In genomic region chr12:96882862-96883261, GRCh38 we compare ENCODE assay signal across 19 cellular contexts. TPM values are rescaled to one million over a fixed set of nuclear protein-coding genes. Genes with fewer than 3 reads are reported as not detected.
DNase-seq lines count a peak whose midpoint lies in the region; ATAC-seq, FAIRE-seq and TF ChIP-seq lines count a peak whose summit lies in the region.
"Had no signal": no experiment of that assay in that cellular context is flagged by ENCODE, and none has a peak within 500 bp of the region (broad histone marks: within the 10 kb centered on the region; RNA-seq: fewer than 3 reads in every experiment).

No MANE protein-coding gene starts in this region.

- BruUV-seq in endothelial cell of umbilical vein (replicated peaks; lab: Mats Ljungman, UMichigan) = no TSS peak

- H3K27me3 ChIP-seq in GM23248 (replicated peaks; ENCODE audit: insufficient read depth) (no peaks in the 10 kb centered on the region), RWPE2 (ENCODE audit: insufficient read depth, poor library complexity, severe bottlenecking) (no peaks in the 10 kb centered on the region), endothelial cell of umbilical vein (ENCODE audit: control insufficient read depth in 2 of 2, insufficient read depth in 2 of 2, low read length in 2 of 2) (no peaks in the 10 kb centered on the region), H9 (ENCODE audit: insufficient read depth, low read length) (no peaks in the 10 kb centered on the region)
- H3K27me3 ChIP-seq: BLaER1 treated with 17β-estradiol and CSF1 and Interleukin-3, amounts not matched to agents 10 nM and 100 nM; hepatocyte; uterus had no signal

- H2BK20ac ChIP-seq in H9 (ENCODE audit: low read depth, low read length, poor library complexity, severe bottlenecking) = no peak overlapping the region

- H3K18ac ChIP-seq in H9 (ENCODE audit: insufficient read length, low read depth, low read length) = no peak overlapping the region

- H2BK120ac ChIP-seq in H9 (ENCODE audit: low read depth, low read length, poor library complexity, severe bottlenecking) = no peak overlapping the region

- no peak overlapping the region for H3K23ac ChIP-seq in H9 (ENCODE audit: insufficient read length, low read depth, low read length)

- no peaks in the 10 kb centered on the region for H3K27me3 Mint-ChIP-seq in H9 (ENCODE audit: low read depth)

- no peaks in the 10 kb centered on the region for H3K79me2 ChIP-seq in GM23248 (ENCODE audit: insufficient read depth)
- no peaks in the 10 kb centered on the region for H3K79me2 ChIP-seq in endothelial cell of umbilical vein (ENCODE audit: control insufficient read depth, insufficient read depth, low read length)
- no peaks in the 10 kb centered on the region for H3K79me2 ChIP-seq in H9 (ENCODE audit: insufficient read depth, low read length)
- H3K79me2 ChIP-seq: hepatocyte had no signal

- H3K4ac ChIP-seq in H9 (ENCODE audit: low read depth, low read length) = no peak overlapping the region

- H3K56ac ChIP-seq in H9 (ENCODE audit: insufficient read length, low read depth, low read length) = no peak overlapping the region

- no peaks in the 10 kb centered on the region for H3K36me3 Mint-ChIP-seq in H9 (ENCODE audit: insufficient read depth in 1 of 3, low read depth in 3 of 3)
- H3K36me3 Mint-ChIP-seq: activated naive CD4-positive, alpha-beta T cell treated with anti-CD3 and anti-CD28 coated beads, Interleukin-2, amount 50 U/mL, for 72 hours; IgD-negative memory B cell had no signal

- H3K9ac ChIP-seq in GM23248 (peak overlapping the region; percentile 28), endothelial cell of umbilical vein (replicated peaks; ENCODE audit: extremely low read depth, insufficient read depth, low read length) (no peak overlapping the region), H9 (ENCODE audit: extremely low read depth, insufficient read length, low read length) (no peak overlapping the region)
- H3K9ac ChIP-seq: BLaER1 treated with 17β-estradiol and CSF1 and Interleukin-3, amounts not matched to agents 10 nM and 100 nM had no signal

- peaks cover 25% of the 10 kb centered on the region for H3F3A ChIP-seq in GM23248 (ENCODE audit: insufficient read depth)

- H3K9me3 ChIP-seq in GM23248 (ENCODE audit: low read depth) (no peaks in the 10 kb centered on the region), RWPE2 (ENCODE audit: severe bottlenecking) (no peaks in the 10 kb centered on the region), endothelial cell of umbilical vein (replicated peaks; ENCODE audit: control insufficient read depth, insufficient read depth, low read length) (no peaks in the 10 kb centered on the region), H9 (ENCODE audit: control insufficient read depth, low read depth, low read length) (no peaks in the 10 kb centered on the region)
- H3K9me3 ChIP-seq: BLaER1 treated with 17β-estradiol and CSF1 and Interleukin-3, amounts not matched to agents 10 nM and 100 nM; uterus had no signal

- no peaks in the 10 kb centered on the region for H3K9me3 Mint-ChIP-seq in H9
- H3K9me3 Mint-ChIP-seq: activated naive CD4-positive, alpha-beta T cell treated with anti-CD3 and anti-CD28 coated beads, Interleukin-2, amount 50 U/mL, for 72 hours had no signal

- peak; percentile 91 for DNase-seq in GM23248
- no peak for DNase-seq in RWPE2 (ENCODE audit: low spot score)
- DNase-seq in endothelial cell of umbilical vein (ENCODE audit: low read depth, low spot score) = peak; percentile 33
- peak; percentile 74 for DNase-seq in non-pigmented ciliary epithelial cell (ENCODE audit: low read depth)
- no peak for DNase-seq in omental fat pad (ENCODE audit: low spot score)
- no peak for DNase-seq in H9
- no peak for DNase-seq in NCI-H526 treated with DMSO at 0.1 percent for 48 hours (lab: John Stamatoyannopoulos, UW)
- DNase-seq: activated CD8-positive, alpha-beta memory T cell treated with anti-CD3 and anti-CD28 coated beads, Interleukin-2, amount 50 U/mL, for 48 hours; DMS153; NCI-H345; OCI-M1; posterior cingulate gyrus; stimulated activated naive CD8-positive, alpha-beta T cell treated with anti-CD3 and anti-CD28 coated beads, Interleukin-15, Interleukin-2, amounts not matched to agents 100 U/mL and 50 U/mL, for 24 hours; uterus had no signal

- H3K36me3 ChIP-seq in GM23248 (ENCODE audit: low read depth) (no peaks in the 10 kb centered on the region), RWPE2 (ENCODE audit: low read depth) (no peaks in the 10 kb centered on the region), endothelial cell of umbilical vein (ENCODE audit: control insufficient read depth in 2 of 2, extremely low read depth in 1 of 2, insufficient read depth in 2 of 2, low read length in 2 of 2) (no peaks in the 10 kb centered on the region)
- H3K36me3 ChIP-seq: BLaER1 treated with 17β-estradiol and CSF1 and Interleukin-3, amounts not matched to agents 10 nM and 100 nM; uterus had no signal

- H3K27ac Mint-ChIP-seq in H9 = no peak overlapping the region
- H3K27ac Mint-ChIP-seq: activated naive CD4-positive, alpha-beta T cell treated with anti-CD3 and anti-CD28 coated beads, Interleukin-2, amount 50 U/mL, for 72 hours; IgD-negative memory B cell had no signal

- no peaks in the 10 kb centered on the region for H3K79me1 ChIP-seq in H9 (ENCODE audit: insufficient read depth, low read depth, low read length, poor library complexity, severe bottlenecking)

- 2 to 4% methylated on average over 2 of the region's 2 CpGs for WGBS in GM23248 (ENCODE audit: low coverage in 1 of 2, low lambda C conversion rate in 2 of 2, missing lambda C conversion rate in 2 of 2), 2 experiments
- no CpG with 5 or more reads among the region's 2 CpGs for WGBS in H9 (ENCODE audit: extremely low coverage, insufficient read length, low lambda C conversion rate)

- peak; percentile 38 for FAIRE-seq in endothelial cell of umbilical vein (lab: Jason Lieb, UNC)
- FAIRE-seq: endometrium had no signal

- H2AFZ ChIP-seq in GM23248 (no peak overlapping the region), endothelial cell of umbilical vein (ENCODE audit: low read depth, low read length) (no peak overlapping the region), H9 (ENCODE audit: low read length) (no peak overlapping the region)
- H2AFZ ChIP-seq: hepatocyte had no signal

- H3K4me1 ChIP-seq in GM23248 (ENCODE audit: insufficient read depth) (peaks cover 35% of the 10 kb centered on the region), RWPE2 (ENCODE audit: insufficient read depth, poor library complexity, severe bottlenecking) (no peaks in the 10 kb centered on the region), endothelial cell of umbilical vein (ENCODE audit: control insufficient read depth, extremely low read depth, insufficient read depth, low read length) (no peaks in the 10 kb centered on the region), H9 (ENCODE audit: insufficient read depth, low read length) (no peaks in the 10 kb centered on the region)
- H3K4me1 ChIP-seq: BLaER1 treated with 17β-estradiol and CSF1 and Interleukin-3, amounts not matched to agents 10 nM and 100 nM; uterus had no signal

- no peaks in the 10 kb centered on the region for H3K9me1 ChIP-seq in endothelial cell of umbilical vein (replicated peaks; ENCODE audit: control insufficient read depth, extremely low read depth, insufficient read depth, low read length)

- no peak overlapping the region for H2AK5ac ChIP-seq in H9 (ENCODE audit: insufficient read length, low read length)

- H3K23me2 ChIP-seq in H9 (ENCODE audit: insufficient read length, low read depth, low read length, poor library complexity, severe bottlenecking) = no peaks in the 10 kb centered on the region

- no peak overlapping the region for H4K8ac ChIP-seq in H9 (replicated peaks; ENCODE audit: insufficient read length, low read depth, low read length)

- POLR2A ChIA-PET in endothelial cell of umbilical vein (lab: Charles Lee) = no interaction called here

- H3K27ac ChIP-seq in GM23248 (peak overlapping the region; percentile 65), RWPE2 (ENCODE audit: poor library complexity, severe bottlenecking) (no peak overlapping the region), endothelial cell of umbilical vein (ENCODE audit: insufficient read depth, low read depth, low read length) (no peak overlapping the region), H9 (ENCODE audit: insufficient read length, low read depth, low read length) (no peak overlapping the region)
- H3K27ac ChIP-seq: BLaER1 treated with 17β-estradiol and CSF1 and Interleukin-3, amounts not matched to agents 10 nM and 100 nM; hepatocyte; uterus had no signal

- no peak overlapping the region for H2BK5ac ChIP-seq in H9 (ENCODE audit: insufficient read length, low read length)

- H4K20me1 ChIP-seq in GM23248 (ENCODE audit: insufficient read depth) = no peaks in the 10 kb centered on the region
- no peaks in the 10 kb centered on the region for H4K20me1 ChIP-seq in endothelial cell of umbilical vein (replicated peaks; ENCODE audit: control insufficient read depth, extremely low read depth, insufficient read depth, low read length)
- H4K20me1 ChIP-seq in H9 (ENCODE audit: control insufficient read depth, insufficient read depth, insufficient read length) = no peaks in the 10 kb centered on the region
- H4K20me1 ChIP-seq: BLaER1 treated with 17β-estradiol and CSF1 and Interleukin-3, amounts not matched to agents 10 nM and 100 nM had no signal

- no peak overlapping the region for H3T11ph ChIP-seq in H9 (ENCODE audit: low read length)

- no peak for TF ChIP-seq POLR2A in endothelial cell of umbilical vein (IDR thresholded peaks at IDR 0.05; ENCODE audit: low read depth, low read length)

- H3K4me2 ChIP-seq in GM23248 (ENCODE audit: unreplicated experiment) (peak overlapping the region; percentile 83), endothelial cell of umbilical vein (ENCODE audit: insufficient read depth, low read length) (no peak overlapping the region), H9 (ENCODE audit: insufficient read depth, insufficient read length, low read length) (no peak overlapping the region)
- H3K4me2 ChIP-seq: BLaER1 treated with 17β-estradiol and CSF1 and Interleukin-3, amounts not matched to agents 10 nM and 100 nM; hepatocyte had no signal

- H3K9me2 ChIP-seq in GM23248 (ENCODE audit: insufficient read depth) = no peaks in the 10 kb centered on the region

- intact Hi-C loops in endothelial cell of umbilical vein (cut with micrococcal nuclease) = no loop called here

- dilution Hi-C loops in endothelial cell of umbilical vein (cut with MboI; ENCODE audit: extremely low pct_ligation_motif_present, low sequenced_read_pairs) = no loop called here

- H2BK12ac ChIP-seq in H9 (ENCODE audit: insufficient read length, low read depth, low read length) = no peak overlapping the region

- H3K4me3 Mint-ChIP-seq in H9 = no peak overlapping the region
- H3K4me3 Mint-ChIP-seq: IgD-negative memory B cell had no signal

- ATAC-seq in RWPE2 (ENCODE audit: low read depth) (peak; percentile 89), omental fat pad (ENCODE audit: low FRiP score) (no peak)
- ATAC-seq: stimulated activated naive CD8-positive, alpha-beta T cell treated with anti-CD3 and anti-CD28 coated beads, Interleukin-15, Interleukin-2, amounts not matched to agents 100 U/mL and 50 U/mL, for 24 hours had no signal

- no peak overlapping the region for H4K91ac ChIP-seq in H9 (ENCODE audit: insufficient read length, low read depth, low read length)

- H2BK15ac ChIP-seq in H9 (ENCODE audit: low read depth, low read length) = no peak overlapping the region

- CTCF ChIA-PET in endothelial cell of umbilical vein (lab: Charles Lee) = interaction anchor here (1.2 kb wide), 1 partner anchor 9 kb away, joined by 3 read pairs; no protein-coding TSS in a partner anchor

- in situ Hi-C loops in GM23248 (cut with MboI) = no loop called here

- H4K5ac ChIP-seq in H9 (ENCODE audit: insufficient read length, low read depth, low read length) = no peak overlapping the region

- no peak overlapping the region for H3K14ac ChIP-seq in H9 (ENCODE audit: insufficient read depth, low read length)

- H3K4me3 ChIP-seq in GM23248 (no peak overlapping the region), RWPE2 (ENCODE audit: severe bottlenecking) (no peak overlapping the region), endothelial cell of umbilical vein (replicated peaks in 1 of 3; ENCODE audit: insufficient read depth in 1 of 3, low read depth in 1 of 3, low read length in 3 of 3) (no peak overlapping the region)
- H3K4me3 ChIP-seq: BLaER1 treated with 17β-estradiol and CSF1 and Interleukin-3, amounts not matched to agents 10 nM and 100 nM; hepatocyte; uterus had no signal

- TF ChIP-seq CTCF in RWPE2 (IDR thresholded peaks at IDR 0.05; ENCODE audit: poor library complexity, severe bottlenecking) (no peak), endothelial cell of umbilical vein (IDR thresholded peaks at IDR 0.05; ENCODE audit: extremely low read depth in 1 of 2, insufficient read depth in 1 of 2, low read depth in 1 of 2, low read length in 2 of 2) (no peak), omental fat pad (IDR thresholded peaks at IDR 0.05) (no peak), H9 (conservative IDR thresholded peaks at IDR 0.05) (no peak)

- H3K4me1 Mint-ChIP-seq in H9 = peaks cover 6% of the 10 kb centered on the region in 2 experiments; a peak in 3 of 4 replicates

RNA-seq across cellular contexts. Expression of gene NEDD1, which starts 24.2 kb away (rescaled TPM):
- total RNA-seq in GM23248 (2014; rRNA removed; shearing (Covaris generic)) = 54.3 and 62.0 TPM in 2 replicates
- 39.7 and 42.2 TPM in 2 replicates for polyA plus RNA-seq in GM23248 (2016; fragmentation: Nextera tagmentation; extraction: Ambion mirVana)
- total RNA-seq in endothelial cell of umbilical vein = 25.4 and 26.8 TPM in 2 replicates
- polyA plus RNA-seq in endothelial cell of umbilical vein = 7.0 and 9.8 TPM in 2 replicates
- polyA plus RNA-seq in endothelial cell of umbilical vein (2011; cell fraction: cytosol; rRNA removed) = 10.3 and 11.3 TPM in 2 replicates
- 17.4 and 18.6 TPM in 2 replicates for polyA plus RNA-seq in endothelial cell of umbilical vein (2011; cell fraction: nucleus; rRNA removed)
- polyA plus RNA-seq in endothelial cell of umbilical vein (2012) = 15.6 and 20.6 TPM in 2 replicates
- 60.8 and 63.7 TPM in 2 replicates for polyA minus RNA-seq in endothelial cell of umbilical vein
- polyA minus RNA-seq in endothelial cell of umbilical vein (2011; cell fraction: cytosol; rRNA and poly(A)+ RNA removed) = 16.8 TPM
- 16.3 and 37.1 TPM in 2 replicates for polyA minus RNA-seq in endothelial cell of umbilical vein (2011; cell fraction: nucleus; rRNA and poly(A)+ RNA removed)
- total RNA-seq in omental fat pad = 10 to 100 TPM in 3 of 4 donors, 1 to 10 TPM in 1; 8.8 to 20.8 (median 14.7) TPM
- total RNA-seq in H9 (2021) = 17.2 and 19.1 TPM in 2 replicates

Comparison
In these comparisons a context has a peak if more than half of its experiments do, and no peak if none do; other contexts are left out.
1. DNase-seq: peak in GM23248 (single experiment), endothelial cell of umbilical vein (single experiment) and non-pigmented ciliary epithelial cell (single experiment); none in RWPE2 (single experiment), omental fat pad (single experiment), H9 (single experiment) and NCI-H526 treated with DMSO at 0.1 percent for 48 hours (single experiment).